In genomic region chr11:113401718-113402117, GRCh38 we compare ENCODE assay signal across 9 cellular contexts. TPM values are rescaled to one million over a fixed set of nuclear protein-coding genes. Genes with fewer than 3 reads are reported as not detected.
A peak's percentile ranks its signal among the peaks of the same experiment; 100 is the strongest.
DNase-seq lines count a peak whose midpoint lies in the region; ATAC-seq and TF ChIP-seq lines count a peak whose summit lies in the region.
"Had no signal": no experiment of that assay in that cellular context is flagged by ENCODE, and none has a peak within 500 bp of the region (broad histone marks: within the 10 kb centered on the region; RNA-seq: fewer than 3 reads in every experiment).

No MANE protein-coding gene starts in this region.

- no peaks in the 10 kb centered on the region for H3K36me3 ChIP-seq in heart right ventricle

- TF ChIP-seq CTCF in RWPE1 (conservative IDR thresholded peaks at IDR 0.05; ENCODE audit: low read depth) (no peak), heart right ventricle (IDR thresholded peaks at IDR 0.05) (no peak)

- H3K27ac ChIP-seq in RWPE1 (peak overlapping the region; percentile 83), heart right ventricle (no peak overlapping the region)

- no peak overlapping the region for H3K4me3 Mint-ChIP-seq in T-helper 17 cell
- H3K4me3 Mint-ChIP-seq: naive B cell had no signal

- WGBS in heart right ventricle, 2 donors: 14 to 23% methylated on average over 2 of the region's 2 CpGs

- H3K27me3 Mint-ChIP-seq in T-helper 17 cell: no peaks in the 10 kb centered on the region

- no peak overlapping the region for H3K27ac Mint-ChIP-seq in T-helper 17 cell
- H3K27ac Mint-ChIP-seq: naive B cell had no signal

- peaks cover 0 to 3% (median 0%) of the 10 kb centered on the region in 9 donors for H3K4me1 ChIP-seq in heart right ventricle

- POLR2A ChIA-PET in RWPE1 (lab: Yijun Ruan, JAX; ENCODE audit: low non-redundant PET): no interaction called here

- peak; percentile 77 to 99 (median 96) for ATAC-seq in heart right ventricle
- ATAC-seq in HG03378 (IDR thresholded peaks at IDR 0.05; ENCODE audit: unreplicated experiment): no peak
- ATAC-seq in T-helper 17 cell: no peak

- H3K9me3 ChIP-seq in heart right ventricle: no peaks in the 10 kb centered on the region
- no peaks in the 10 kb centered on the region for H3K9me3 ChIP-seq in T-helper 17 cell (ENCODE audit: control insufficient read depth, low read length, poor library complexity, severe bottlenecking)

- intact Hi-C loops in heart right ventricle (cut with DNase I): no loop called here

- no peaks in the 10 kb centered on the region for H3K36me3 Mint-ChIP-seq in T-helper 17 cell (ENCODE audit: low read depth)
- H3K36me3 Mint-ChIP-seq: naive B cell had no signal

- H3K4me1 Mint-ChIP-seq in T-helper 17 cell: peaks cover 3% of the 10 kb centered on the region
- H3K4me1 Mint-ChIP-seq: naive B cell had no signal

- H3K27me3 ChIP-seq in heart right ventricle: no peaks in the 10 kb centered on the region

- peak; percentile 64 to 72 for DNase-seq in NCI-H524 (lab: John Stamatoyannopoulos, UW)
- no peak for DNase-seq in NCI-H524 treated with DMSO at 0.1 percent for 48 hours (lab: John Stamatoyannopoulos, UW)
- peak; percentile 99 for DNase-seq in RWPE1 (ENCODE audit: low spot score)
- DNase-seq in heart right ventricle: peak; percentile 80
- DNase-seq in ureter (ENCODE audit: low spot score): peak; percentile 75
- DNase-seq in T-helper 17 cell: no peak
- DNase-seq in SKM-1 treated with dmso at 0.1 percent for 144 hours (lab: John Stamatoyannopoulos, UW; ENCODE audit: unreplicated experiment): no peak
- DNase-seq: naive B cell had no signal

- CTCF ChIA-PET in RWPE1 (lab: Yijun Ruan, JAX): no interaction called here

- no peak overlapping the region for H3K4me3 ChIP-seq in heart right ventricle

RNA-seq across cellular contexts. Expression of gene ANKK1, which starts 14.1 kb away (rescaled TPM):
- total RNA-seq in heart right ventricle: not detected
- under 1 TPM; 0.06 to 0.37 TPM for polyA plus RNA-seq in heart right ventricle
- total RNA-seq in ureter: 1.4 TPM
- 1 to 10 TPM; 2.0 to 2.4 TPM for total RNA-seq in T-helper 17 cell

Comparison
In these comparisons a context has a peak if more than half of its experiments do, and no peak if none do; other contexts are left out.
1. DNase-seq: peak in NCI-H524 (2 of 2), RWPE1 (single experiment), heart right ventricle (2 of 2) and ureter (single experiment); none in NCI-H524 treated with DMSO at 0.1 percent for 48 hours (single experiment), T-helper 17 cell (0 of 3) and SKM-1 treated with dmso at 0.1 percent for 144 hours (single experiment).
2. ATAC-seq: peak in heart right ventricle (8 of 8); none in HG03378 (single experiment) and T-helper 17 cell (single experiment).